1 cellular context compared by ENCODE assay signal in the genomic region with DNA sequence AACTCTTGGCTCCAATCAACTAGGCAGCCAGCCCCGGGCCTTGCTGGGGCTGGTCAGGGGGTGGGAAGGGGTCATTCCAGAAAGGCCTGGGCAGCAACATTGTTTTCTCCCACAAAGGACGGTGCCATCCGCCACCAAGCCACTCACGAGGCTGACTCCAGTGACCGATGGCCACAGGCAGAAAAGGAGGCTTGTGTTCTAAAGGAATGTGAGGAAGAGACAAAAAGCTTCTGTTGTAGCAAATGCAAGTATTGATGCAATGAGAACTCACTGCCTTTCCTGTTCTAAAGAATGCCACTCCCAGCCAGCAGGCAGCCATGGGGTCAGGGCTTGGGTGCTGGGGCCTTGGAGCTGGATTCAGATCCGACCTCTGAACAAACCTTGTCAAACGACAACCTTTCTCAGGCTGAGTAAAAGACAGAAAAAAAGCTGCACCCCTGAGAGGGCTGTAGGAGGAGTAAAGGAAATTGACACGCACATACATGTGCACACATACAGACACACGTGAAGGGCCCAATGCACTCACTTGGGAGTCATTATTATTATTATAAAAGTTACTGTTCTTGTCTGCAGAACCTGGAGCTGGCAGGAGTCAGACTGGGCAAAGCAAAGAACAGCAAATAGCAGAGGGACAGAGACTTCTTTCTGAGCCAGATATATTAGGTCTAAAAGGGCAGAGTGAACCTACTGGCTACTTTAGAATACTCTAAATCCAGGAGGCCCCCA.
TF ChIP-seq lines count a peak whose summit lies in the region.

No MANE protein-coding gene starts in this region.

TF ChIP-seq in HepG2, 621 proteins besides CTCF, POLR2A, EP300 and RAD21 (continued from another document and continues in another):
- no peak for TF ChIP-seq POGK (CRISPR knock-in tag; conservative IDR thresholded peaks at IDR 0.05)
- TF ChIP-seq CEBPG (CRISPR knock-in tag; IDR thresholded peaks at IDR 0.05), result peak; percentile 73
- TF ChIP-seq ZMAT3 (CRISPR knock-in tag; conservative IDR thresholded peaks at IDR 0.05), result no peak
- TF ChIP-seq GRHL1 (CRISPR knock-in tag; conservative IDR thresholded peaks at IDR 0.05), result no peak
- no peak for TF ChIP-seq ZNF180 (CRISPR knock-in tag; IDR thresholded peaks at IDR 0.05; ENCODE audit: borderline replicate concordance, low read depth)
- no peak for TF ChIP-seq ZNF17 (CRISPR knock-in tag; IDR thresholded peaks at IDR 0.05)
- no peak for TF ChIP-seq SP1 (IDR thresholded peaks at IDR 0.05)
- TF ChIP-seq SP1 (CRISPR knock-in tag; IDR thresholded peaks at IDR 0.05), result 0 out of 2 replicates have a peak, but pooled peaks have one; percentile 25
- TF ChIP-seq, protein P1, sequence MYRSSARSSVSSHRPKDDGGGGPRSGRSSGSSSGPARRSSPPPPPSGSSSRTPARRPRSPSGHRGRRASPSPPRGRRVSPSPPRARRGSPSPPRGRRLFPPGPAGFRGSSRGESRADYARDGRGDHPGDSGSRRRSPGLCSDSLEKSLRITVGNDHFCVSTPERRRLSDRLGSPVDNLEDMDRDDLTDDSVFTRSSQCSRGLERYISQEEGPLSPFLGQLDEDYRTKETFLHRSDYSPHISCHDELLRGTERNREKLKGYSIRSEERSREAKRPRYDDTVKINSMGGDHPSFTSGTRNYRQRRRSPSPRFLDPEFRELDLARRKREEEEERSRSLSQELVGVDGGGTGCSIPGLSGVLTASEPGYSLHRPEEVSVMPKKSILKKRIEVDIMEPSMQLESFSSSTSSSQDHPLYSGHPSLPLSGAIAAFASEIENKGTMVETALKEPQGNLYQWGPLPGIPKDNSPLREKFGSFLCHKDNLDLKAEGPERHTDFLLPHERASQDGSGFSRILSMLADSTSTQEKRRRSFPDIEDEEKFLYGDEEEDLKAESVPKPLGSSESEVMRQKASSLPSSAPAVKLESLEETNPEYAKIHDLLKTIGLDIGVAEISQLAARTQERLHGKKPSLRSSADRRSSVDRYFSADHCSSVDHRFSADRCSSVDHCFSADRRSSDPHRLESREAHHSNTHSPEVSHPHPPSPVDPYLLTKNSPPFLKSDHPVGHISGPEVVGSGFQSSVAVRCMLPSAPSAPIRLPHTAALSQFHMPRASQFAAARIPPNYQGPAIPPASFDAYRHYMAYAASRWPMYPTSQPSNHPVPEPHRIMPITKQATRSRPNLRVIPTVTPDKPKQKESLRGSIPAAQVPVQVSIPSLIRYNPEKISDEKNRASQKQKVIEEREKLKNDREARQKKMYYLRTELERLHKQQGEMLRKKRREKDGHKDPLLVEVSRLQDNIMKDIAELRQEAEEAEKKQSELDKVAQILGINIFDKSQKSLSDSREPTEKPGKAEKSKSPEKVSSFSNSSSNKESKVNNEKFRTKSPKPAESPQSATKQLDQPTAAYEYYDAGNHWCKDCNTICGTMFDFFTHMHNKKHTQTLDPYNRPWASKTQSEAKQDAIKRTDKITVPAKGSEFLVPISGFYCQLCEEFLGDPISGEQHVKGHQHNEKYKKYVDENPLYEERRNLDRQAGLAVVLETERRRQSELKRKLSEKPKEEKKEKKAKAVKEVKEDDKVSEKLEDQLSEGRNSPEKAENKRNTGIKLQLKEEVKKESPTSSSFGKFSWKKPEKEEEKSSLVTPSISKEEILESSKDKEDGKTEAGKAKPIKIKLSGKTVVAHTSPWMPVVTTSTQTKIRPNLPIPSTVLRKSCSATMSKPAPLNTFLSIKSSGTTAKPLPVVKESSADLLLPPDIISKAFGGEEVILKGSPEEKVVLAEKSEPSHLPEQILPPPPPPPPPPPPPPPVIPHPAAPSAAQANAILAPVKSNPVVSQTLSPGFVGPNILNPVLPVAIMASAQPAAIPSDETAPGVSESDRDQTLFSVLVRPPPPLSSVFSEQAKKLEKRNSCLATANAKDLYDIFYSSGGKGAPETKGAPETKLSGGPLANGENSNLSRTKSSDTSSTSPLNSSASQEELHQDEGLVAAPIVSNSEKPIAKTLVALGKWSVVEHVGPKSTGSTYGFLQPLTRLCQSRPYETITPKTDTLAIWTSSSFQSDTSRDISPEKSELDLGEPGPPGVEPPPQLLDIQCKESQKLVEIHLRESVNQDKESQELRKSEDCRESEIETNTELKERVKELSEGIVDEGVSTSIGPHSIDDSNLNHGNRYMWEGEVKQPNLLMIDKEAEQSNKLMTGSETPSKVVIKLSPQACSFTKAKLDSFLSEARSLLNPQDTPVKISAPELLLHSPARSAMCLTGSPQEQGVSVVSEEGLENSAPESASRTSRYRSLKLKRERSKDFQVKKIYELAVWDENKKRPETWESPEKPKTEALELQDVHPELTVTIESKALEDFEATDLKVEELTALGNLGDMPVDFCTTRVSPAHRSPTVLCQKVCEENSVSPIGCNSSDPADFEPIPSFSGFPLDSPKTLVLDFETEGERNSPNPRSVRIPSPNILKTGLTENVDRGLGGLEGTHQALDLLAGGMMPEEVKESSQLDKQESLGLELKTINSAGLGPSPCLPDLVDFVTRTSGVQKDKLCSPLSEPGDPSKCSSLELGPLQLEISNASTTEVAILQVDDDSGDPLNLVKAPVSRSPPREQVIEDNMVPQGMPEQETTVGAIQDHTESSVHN (CRISPR knock-in tag; IDR thresholded peaks at IDR 0.05), result no peak
- no peak for TF ChIP-seq ZSCAN29 (CRISPR knock-in tag; conservative IDR thresholded peaks at IDR 0.05)
- TF ChIP-seq CREB1 (IDR thresholded peaks at IDR 0.05), result no peak
- no peak for TF ChIP-seq CREB1 (CRISPR knock-in tag; IDR thresholded peaks at IDR 0.05)
- TF ChIP-seq MED13 (CRISPR knock-in tag; IDR thresholded peaks at IDR 0.05), result no peak
- no peak for TF ChIP-seq HNRNPUL1 (IDR thresholded peaks at IDR 0.05; ENCODE audit: low read depth, low read length)
- TF ChIP-seq, protein P2, sequence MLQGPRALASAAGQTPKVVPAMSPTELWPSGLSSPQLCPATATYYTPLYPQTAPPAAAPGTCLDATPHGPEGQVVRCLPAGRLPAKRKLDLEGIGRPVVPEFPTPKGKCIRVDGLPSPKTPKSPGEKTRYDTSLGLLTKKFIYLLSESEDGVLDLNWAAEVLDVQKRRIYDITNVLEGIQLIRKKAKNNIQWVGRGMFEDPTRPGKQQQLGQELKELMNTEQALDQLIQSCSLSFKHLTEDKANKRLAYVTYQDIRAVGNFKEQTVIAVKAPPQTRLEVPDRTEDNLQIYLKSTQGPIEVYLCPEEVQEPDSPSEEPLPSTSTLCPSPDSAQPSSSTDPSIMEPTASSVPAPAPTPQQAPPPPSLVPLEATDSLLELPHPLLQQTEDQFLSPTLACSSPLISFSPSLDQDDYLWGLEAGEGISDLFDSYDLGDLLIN (CRISPR knock-in tag; IDR thresholded peaks at IDR 0.05; ENCODE audit: borderline replicate concordance), result no peak
- no peak for TF ChIP-seq ZNF713 (CRISPR knock-in tag; IDR thresholded peaks at IDR 0.05)
- TF ChIP-seq, protein P3, sequence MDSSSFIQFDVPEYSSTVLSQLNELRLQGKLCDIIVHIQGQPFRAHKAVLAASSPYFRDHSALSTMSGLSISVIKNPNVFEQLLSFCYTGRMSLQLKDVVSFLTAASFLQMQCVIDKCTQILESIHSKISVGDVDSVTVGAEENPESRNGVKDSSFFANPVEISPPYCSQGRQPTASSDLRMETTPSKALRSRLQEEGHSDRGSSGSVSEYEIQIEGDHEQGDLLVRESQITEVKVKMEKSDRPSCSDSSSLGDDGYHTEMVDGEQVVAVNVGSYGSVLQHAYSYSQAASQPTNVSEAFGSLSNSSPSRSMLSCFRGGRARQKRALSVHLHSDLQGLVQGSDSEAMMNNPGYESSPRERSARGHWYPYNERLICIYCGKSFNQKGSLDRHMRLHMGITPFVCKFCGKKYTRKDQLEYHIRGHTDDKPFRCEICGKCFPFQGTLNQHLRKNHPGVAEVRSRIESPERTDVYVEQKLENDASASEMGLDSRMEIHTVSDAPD (CRISPR knock-in tag; IDR thresholded peaks at IDR 0.05), result no peak
- 0 out of 2 replicates have a peak, but pooled peaks have one; percentile 14 for TF ChIP-seq RBFOX2 (IDR thresholded peaks at IDR 0.05; ENCODE audit: low read depth, low read length)
- TF ChIP-seq RARA (CRISPR knock-in tag; IDR thresholded peaks at IDR 0.05), result peak; percentile 22; the same call in 1 of the 2 replicates
- TF ChIP-seq BRCA1 (CRISPR knock-in tag; IDR thresholded peaks at IDR 0.05), result no peak
- peak; percentile 41; the same call in 1 of the 2 replicates for TF ChIP-seq POLR2G (IDR thresholded peaks at IDR 0.05; ENCODE audit: low read depth, low read length)
- TF ChIP-seq ZNF674 (CRISPR knock-in tag; IDR thresholded peaks at IDR 0.05; ENCODE audit: low read depth), result no peak
- no peak for TF ChIP-seq ATF1 (CRISPR knock-in tag; IDR thresholded peaks at IDR 0.05)
- no peak for TF ChIP-seq THAP7 (CRISPR knock-in tag; IDR thresholded peaks at IDR 0.05)
- TF ChIP-seq, protein P4, sequence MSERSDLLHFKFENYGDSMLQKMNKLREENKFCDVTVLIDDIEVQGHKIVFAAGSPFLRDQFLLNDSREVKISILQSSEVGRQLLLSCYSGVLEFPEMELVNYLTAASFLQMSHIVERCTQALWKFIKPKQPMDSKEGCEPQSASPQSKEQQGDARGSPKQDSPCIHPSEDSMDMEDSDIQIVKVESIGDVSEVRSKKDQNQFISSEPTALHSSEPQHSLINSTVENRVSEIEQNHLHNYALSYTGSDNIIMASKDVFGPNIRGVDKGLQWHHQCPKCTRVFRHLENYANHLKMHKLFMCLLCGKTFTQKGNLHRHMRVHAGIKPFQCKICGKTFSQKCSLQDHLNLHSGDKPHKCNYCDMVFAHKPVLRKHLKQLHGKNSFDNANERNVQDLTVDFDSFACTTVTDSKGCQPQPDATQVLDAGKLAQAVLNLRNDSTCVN (CRISPR knock-in tag; IDR thresholded peaks at IDR 0.05; ENCODE audit: borderline replicate concordance), result no peak; the same call in 1 of the 2 replicates
- TF ChIP-seq, protein P5, sequence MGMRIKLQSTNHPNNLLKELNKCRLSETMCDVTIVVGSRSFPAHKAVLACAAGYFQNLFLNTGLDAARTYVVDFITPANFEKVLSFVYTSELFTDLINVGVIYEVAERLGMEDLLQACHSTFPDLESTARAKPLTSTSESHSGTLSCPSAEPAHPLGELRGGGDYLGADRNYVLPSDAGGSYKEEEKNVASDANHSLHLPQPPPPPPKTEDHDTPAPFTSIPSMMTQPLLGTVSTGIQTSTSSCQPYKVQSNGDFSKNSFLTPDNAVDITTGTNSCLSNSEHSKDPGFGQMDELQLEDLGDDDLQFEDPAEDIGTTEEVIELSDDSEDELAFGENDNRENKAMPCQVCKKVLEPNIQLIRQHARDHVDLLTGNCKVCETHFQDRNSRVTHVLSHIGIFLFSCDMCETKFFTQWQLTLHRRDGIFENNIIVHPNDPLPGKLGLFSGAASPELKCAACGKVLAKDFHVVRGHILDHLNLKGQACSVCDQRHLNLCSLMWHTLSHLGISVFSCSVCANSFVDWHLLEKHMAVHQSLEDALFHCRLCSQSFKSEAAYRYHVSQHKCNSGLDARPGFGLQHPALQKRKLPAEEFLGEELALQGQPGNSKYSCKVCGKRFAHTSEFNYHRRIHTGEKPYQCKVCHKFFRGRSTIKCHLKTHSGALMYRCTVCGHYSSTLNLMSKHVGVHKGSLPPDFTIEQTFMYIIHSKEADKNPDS (CRISPR knock-in tag; IDR thresholded peaks at IDR 0.05), result no peak
- TF ChIP-seq, protein P6, sequence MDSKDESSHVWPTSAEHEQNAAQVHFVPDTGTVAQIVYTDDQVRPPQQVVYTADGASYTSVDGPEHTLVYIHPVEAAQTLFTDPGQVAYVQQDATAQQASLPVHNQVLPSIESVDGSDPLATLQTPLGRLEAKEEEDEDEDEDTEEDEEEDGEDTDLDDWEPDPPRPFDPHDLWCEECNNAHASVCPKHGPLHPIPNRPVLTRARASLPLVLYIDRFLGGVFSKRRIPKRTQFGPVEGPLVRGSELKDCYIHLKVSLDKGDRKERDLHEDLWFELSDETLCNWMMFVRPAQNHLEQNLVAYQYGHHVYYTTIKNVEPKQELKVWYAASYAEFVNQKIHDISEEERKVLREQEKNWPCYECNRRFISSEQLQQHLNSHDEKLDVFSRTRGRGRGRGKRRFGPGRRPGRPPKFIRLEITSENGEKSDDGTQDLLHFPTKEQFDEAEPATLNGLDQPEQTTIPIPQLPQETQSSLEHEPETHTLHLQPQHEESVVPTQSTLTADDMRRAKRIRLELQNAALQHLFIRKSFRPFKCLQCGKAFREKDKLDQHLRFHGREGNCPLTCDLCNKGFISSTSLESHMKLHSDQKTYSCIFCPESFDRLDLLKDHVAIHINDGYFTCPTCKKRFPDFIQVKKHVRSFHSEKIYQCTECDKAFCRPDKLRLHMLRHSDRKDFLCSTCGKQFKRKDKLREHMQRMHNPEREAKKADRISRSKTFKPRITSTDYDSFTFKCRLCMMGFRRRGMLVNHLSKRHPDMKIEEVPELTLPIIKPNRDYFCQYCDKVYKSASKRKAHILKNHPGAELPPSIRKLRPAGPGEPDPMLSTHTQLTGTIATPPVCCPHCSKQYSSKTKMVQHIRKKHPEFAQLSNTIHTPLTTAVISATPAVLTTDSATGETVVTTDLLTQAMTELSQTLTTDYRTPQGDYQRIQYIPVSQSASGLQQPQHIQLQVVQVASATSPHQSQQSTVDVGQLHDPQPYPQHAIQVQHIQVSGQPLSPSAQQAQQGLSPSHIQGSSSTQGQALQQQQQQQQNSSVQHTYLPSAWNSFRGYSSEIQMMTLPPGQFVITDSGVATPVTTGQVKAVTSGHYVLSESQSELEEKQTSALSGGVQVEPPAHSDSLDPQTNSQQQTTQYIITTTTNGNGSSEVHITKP (CRISPR knock-in tag; IDR thresholded peaks at IDR 0.05; ENCODE audit: low read depth), result 0 out of 2 replicates have a peak, but pooled peaks have one; percentile 26
- no peak for TF ChIP-seq KLF12 (CRISPR knock-in tag; IDR thresholded peaks at IDR 0.05; ENCODE audit: borderline replicate concordance)
- no peak for TF ChIP-seq ZNF577 (CRISPR knock-in tag; IDR thresholded peaks at IDR 0.05; ENCODE audit: borderline replicate concordance, low read depth)
